ENCODE assay signal across 8 cellular contexts in genomic region chr1:146051853-146052676, GRCh38. TPM values are rescaled to one million over a fixed set of nuclear protein-coding genes. Genes with fewer than 3 reads are reported as not detected.
DNase-seq lines count a peak whose midpoint lies in the region; ATAC-seq and TF ChIP-seq lines count a peak whose summit lies in the region.
"Not testable (repeated sequence)": the region's sequence is repeated elsewhere in the genome, so short reads cannot be mapped to it uniquely, and the experiment has no call there.

No MANE protein-coding gene starts in this region.

- not testable (repeated sequence) for H3K27me3 ChIP-seq in adipocyte (replicated peaks; ENCODE audit: control insufficient read depth, insufficient read depth, low read length); cardiac muscle cell; ovary; thyroid gland

- TF ChIP-seq CTCF in GM10248 (IDR thresholded peaks at IDR 0.05; ENCODE audit: control extremely low read depth, extremely low read depth, low read depth, missing control alignments); cardiac muscle cell (IDR thresholded peaks at IDR 0.05; ENCODE audit: low read depth, low read length); ovary (IDR thresholded peaks at IDR 0.05); thyroid gland (IDR thresholded peaks at IDR 0.05): not testable (repeated sequence)

- H3K4me1 Mint-ChIP-seq in T-cell: peaks cover 13 to 26% (median 24%) of the 10 kb centered on the region in 3 donors

- CTCF ChIA-PET in GM10248 (lab: Yijun Ruan, JAX): interaction anchor here (1.5 kb wide), 1 partner anchor 15 kb away, joined by 3 read pairs; no protein-coding TSS in a partner anchor
- CTCF ChIA-PET in T-cell (lab: Charles Lee): interaction anchor here in 1 of 2 donors (0.6 to 1.9 kb wide), 4 partner anchors 13 to 207 kb away, joined by 3 to 6 read pairs (median 4); partner anchors contain the start of gene NUDT17

- H3K9me3 Mint-ChIP-seq in T-cell: not testable (repeated sequence)

- 2 to 6% (median 3%) methylated on average over 42 to 47 of the region's 47 CpGs for WGBS in ovary, 3 donors
- WGBS in thyroid gland, 2 donors: 5% methylated on average over 33 to 34 of the region's 47 CpGs

- ATAC-seq in HG02678 (IDR thresholded peaks at IDR 0.05; ENCODE audit: unreplicated experiment) (peak; percentile 72), T-cell (replicated peaks in 1 of 4) (peak; percentile 84 to 86 (median 86))

- not testable (repeated sequence) for H3K27me3 Mint-ChIP-seq in T-cell

- H3K9me3 ChIP-seq in adipocyte (ENCODE audit: control insufficient read depth, low read length); cardiac muscle cell (ENCODE audit: low read depth); ovary; thyroid gland: not testable (repeated sequence)

- TF ChIP-seq POLR2A in ovary (IDR thresholded peaks at IDR 0.05): not testable (repeated sequence)
- TF ChIP-seq POLR2A in thyroid gland (IDR thresholded peaks at IDR 0.05): peak in 1 of 2 donors; percentile 77

- H3K27ac ChIP-seq in cardiac muscle cell: peak overlapping the region; percentile 96
- peak overlapping the region in 1 of 2 donors; percentile 63 for H3K27ac ChIP-seq in ovary
- H3K27ac ChIP-seq in thyroid gland: peak overlapping the region; percentile 66 to 96 (median 72)

- POLR2A ChIA-PET in GM10248 (lab: Yijun Ruan, JAX) (interaction anchor here (0.5 to 2.2 kb wide), 11 partner anchors 9 to 771 kb away, joined by 4 to 49 read pairs (median 5); partner anchors contain the start of genes ANKRD34A, LIX1L, POLR3GL and RBM8A), T-cell (lab: Charles Lee) (interaction anchor here (0.6 to 1.2 kb wide), 6 partner anchors 10 to 194 kb away, joined by 3 to 13 read pairs (median 3); partner anchors contain the start of gene PIAS3 (in 1 of the 2))

- not testable (repeated sequence) for H3K4me1 ChIP-seq in adipocyte (ENCODE audit: control insufficient read depth, insufficient read depth, low read length); cardiac muscle cell (ENCODE audit: low read depth); ovary (ENCODE audit: insufficient read depth); thyroid gland

- H3K36me3 ChIP-seq in adipocyte (ENCODE audit: control insufficient read depth, insufficient read depth, low read length, severe bottlenecking); cardiac muscle cell; ovary; thyroid gland: not testable (repeated sequence)

- peak overlapping the region; percentile 97 to 99 for H3K27ac Mint-ChIP-seq in T-cell

- not testable (repeated sequence) for TF ChIP-seq EP300 in ovary (IDR thresholded peaks at IDR 0.05)

- intact Hi-C loops in ovary (cut with DNase I); thyroid gland (cut with DNase I): not testable (repeated sequence)

- peak overlapping the region; percentile 73 for H3K4me3 ChIP-seq in adipocyte (ENCODE audit: low read length)
- peak overlapping the region; percentile 36 for H3K4me3 ChIP-seq in cardiac muscle cell
- peak overlapping the region; percentile 48 for H3K4me3 ChIP-seq in ovary
- peak overlapping the region in 1 of 3 donors; percentile 26 for H3K4me3 ChIP-seq in thyroid gland (replicated peaks in 1 of 3)

- H3K4me3 Mint-ChIP-seq in T-cell: peak overlapping the region; percentile 81 to 84 (median 82)

- DNase-seq in GM10248 (ENCODE audit: extremely low spot score) (peak; percentile 76), NCI-H1436 (lab: John Stamatoyannopoulos, UW) (peak; percentile 80), T-cell (peak; percentile 58 to 82 (median 70)), adipocyte (ENCODE audit: low read depth) (peak; percentile 86), cardiac muscle cell (ENCODE audit: low read depth in 1 of 2, low spot score in 1 of 2) (peak; percentile 84 to 97), ovary (peak; percentile 72 to 83 (median 80)), thyroid gland (peak; percentile 87 to 88)

- H3K36me3 Mint-ChIP-seq in T-cell: not testable (repeated sequence)

- H3K9ac ChIP-seq in adipocyte (ENCODE audit: low read length): peak overlapping the region; percentile 73

RNA-seq across cellular contexts. Expression of gene HJV, which starts 30.5 kb away (rescaled TPM):
- total RNA-seq in T-cell (not detected), cardiac muscle cell (0.18 TPM in 1 of 2 replicates, not detected in the other), ovary (not detected), thyroid gland (not detected)
- polyA plus RNA-seq in cardiac muscle cell (not detected in 2 replicates), ovary (not detected)

RNA-seq across cellular contexts. Expression of gene TXNIP, which starts 55.7 kb away (rescaled TPM):
- 1,000 to 10,000 TPM in 1 of 5 donors, 100 to 1,000 TPM in 4; 721 to 2,117 (median 773) TPM for total RNA-seq in T-cell
- 190 and 260 TPM in 2 replicates for total RNA-seq in cardiac muscle cell
- 172 and 303 TPM in 2 replicates for polyA plus RNA-seq in cardiac muscle cell
- 1,000 to 10,000 TPM in 1 of 7 donors, 100 to 1,000 TPM in 6; 335 to 1,406 (median 617) TPM for total RNA-seq in ovary
- polyA plus RNA-seq in ovary: 1,000 to 10,000 TPM in 1 of 2 donors, 100 to 1,000 TPM in 1; 570 to 1,154 TPM
- 1,000 to 10,000 TPM in 2 of 4 donors, 100 to 1,000 TPM in 2; 739 to 2,947 (median 1,128) TPM for total RNA-seq in thyroid gland
